In the genomic region with DNA sequence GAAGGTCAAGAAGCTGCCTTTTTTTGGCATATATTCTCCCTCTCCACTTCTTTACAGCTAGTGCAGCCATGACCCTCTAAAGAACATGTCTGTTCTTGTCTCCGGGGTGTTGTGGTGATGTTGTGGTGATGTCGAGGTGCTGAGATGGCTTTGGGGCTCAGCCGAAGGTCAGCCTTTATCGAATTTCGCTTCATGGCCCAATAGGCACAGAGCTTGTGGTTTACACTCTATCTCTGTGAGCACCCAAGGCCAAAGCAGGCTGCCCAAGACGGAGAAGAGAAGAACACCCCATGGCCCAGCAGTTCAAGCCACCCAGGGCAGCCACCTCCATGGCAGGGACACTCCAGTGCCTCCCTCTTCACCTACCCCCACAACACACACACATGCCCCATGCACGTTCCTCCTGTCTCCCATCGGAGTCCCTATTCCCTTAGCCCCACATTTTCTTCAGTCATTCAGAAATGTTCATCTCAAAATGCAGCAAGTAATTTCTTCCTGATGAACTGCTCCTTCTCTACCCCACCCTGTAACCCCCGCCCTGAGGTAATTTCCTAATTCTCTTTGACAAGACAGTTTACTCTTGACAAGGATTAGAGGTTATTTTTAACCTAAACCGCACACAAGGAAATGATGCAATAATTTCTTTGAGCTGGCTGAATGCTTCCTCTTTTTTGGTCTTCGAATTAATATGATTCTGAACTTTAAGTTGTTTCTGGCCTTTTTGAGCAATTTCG, we compare ENCODE assay signal across 8 cellular contexts. TPM values are rescaled to one million over a fixed set of nuclear protein-coding genes. Genes with fewer than 3 reads are reported as not detected.
DNase-seq lines count a peak whose midpoint lies in the region; ATAC-seq lines count a peak whose summit lies in the region.

No MANE protein-coding gene starts in this region.

- CTCF ChIA-PET in naive thymus-derived CD4-positive, alpha-beta T cell (lab: Charles Lee): no interaction called here

- ATAC-seq in GM19397 (IDR thresholded peaks at IDR 0.05; ENCODE audit: unreplicated experiment) (peak; percentile 75), HG03342 (IDR thresholded peaks at IDR 0.05; ENCODE audit: unreplicated experiment) (peak; percentile 78)
- peak; percentile 87 for ATAC-seq in naive thymus-derived CD4-positive, alpha-beta T cell

- H3K4me3 ChIP-seq in naive thymus-derived CD4-positive, alpha-beta T cell (ENCODE audit: low read length): no peak overlapping the region

- intact Hi-C loops in naive thymus-derived CD4-positive, alpha-beta T cell (cut with micrococcal nuclease): loop anchor here in 1 of 2 donors (1.0 kb wide), 1 partner anchor 64 kb away; no protein-coding TSS in a partner anchor

- POLR2A ChIA-PET in naive thymus-derived CD4-positive, alpha-beta T cell (lab: Charles Lee): no interaction called here

- H3K36me3 Mint-ChIP-seq in T-helper 2 cell treated with Interferon-gamma antibody and Interleukin-4, amounts not matched to agents 5 μg/mL and 100 μg/mL, for 36 hours (ENCODE audit: low read depth): peaks cover 2% of the 10 kb centered on the region
- H3K36me3 Mint-ChIP-seq in naive thymus-derived CD4-positive, alpha-beta T cell: peaks cover 0 to 2% (median 0%) of the 10 kb centered on the region in 5 donors

- H3K36me3 ChIP-seq in naive thymus-derived CD4-positive, alpha-beta T cell (ENCODE audit: control insufficient read depth in 2 of 3, insufficient read depth in 3 of 3, low read length in 3 of 3): no peaks in the 10 kb centered on the region

- H3K4me1 Mint-ChIP-seq in T-helper 2 cell treated with Interferon-gamma antibody and Interleukin-4, amounts not matched to agents 5 μg/mL and 100 μg/mL, for 36 hours (ENCODE audit: low read depth): peaks cover 30% of the 10 kb centered on the region
- H3K4me1 Mint-ChIP-seq in naive thymus-derived CD4-positive, alpha-beta T cell: peaks cover 18 to 36% (median 31%) of the 10 kb centered on the region in 7 donors

- no peak overlapping the region for H3K27ac ChIP-seq in naive thymus-derived CD4-positive, alpha-beta T cell (ENCODE audit: low read depth, low read length)

- H3K27me3 ChIP-seq in naive thymus-derived CD4-positive, alpha-beta T cell (ENCODE audit: control insufficient read depth in 2 of 2, insufficient read depth in 2 of 2, low read length in 2 of 2): peaks cover 0 to 6% of the 10 kb centered on the region in 2 donors

- H3K27me3 Mint-ChIP-seq in T-helper 2 cell treated with Interferon-gamma antibody and Interleukin-4, amounts not matched to agents 5 μg/mL and 100 μg/mL, for 36 hours (ENCODE audit: low read depth): peaks cover 64% of the 10 kb centered on the region
- H3K27me3 Mint-ChIP-seq in naive thymus-derived CD4-positive, alpha-beta T cell: peaks cover 27 to 53% (median 31%) of the 10 kb centered on the region in 5 donors

- DNase-seq in GM03348 (ENCODE audit: low spot score): peak; percentile 11
- DNase-seq in T-helper 2 cell treated with Interferon-gamma antibody and Interleukin-4, amounts not matched to agents 5 μg/mL and 100 μg/mL, for 36 hours (ENCODE audit: low spot score): no peak
- peak in 4 of 9 donors; percentile 5 to 49 (median 26) for DNase-seq in naive thymus-derived CD4-positive, alpha-beta T cell
- no peak for DNase-seq in iPS-NIHi7 (ENCODE audit: extremely low spot score)
- DNase-seq in DMS114 treated with DMSO at 0.1 percent for 48 hours (lab: John Stamatoyannopoulos, UW; ENCODE audit: unreplicated experiment): no peak
- DNase-seq in anterior cingulate cortex (lab: John Stamatoyannopoulos, UW): no peak

- peak overlapping the region; percentile 56 for H3K27ac Mint-ChIP-seq in T-helper 2 cell treated with Interferon-gamma antibody and Interleukin-4, amounts not matched to agents 5 μg/mL and 100 μg/mL, for 36 hours
- H3K27ac Mint-ChIP-seq in naive thymus-derived CD4-positive, alpha-beta T cell: peak overlapping the region in 2 of 9 donors; percentile 7 to 27

- peaks cover 7 to 13% of the 10 kb centered on the region in 2 donors for H3K4me1 ChIP-seq in naive thymus-derived CD4-positive, alpha-beta T cell (ENCODE audit: control insufficient read depth in 2 of 2, insufficient read depth in 2 of 2, low read length in 2 of 2)

- H3K9me3 ChIP-seq in naive thymus-derived CD4-positive, alpha-beta T cell (ENCODE audit: control insufficient read depth in 2 of 3, low read length in 3 of 3): no peaks in the 10 kb centered on the region

- peak overlapping the region; percentile 64 for H3K4me3 Mint-ChIP-seq in T-helper 2 cell treated with Interferon-gamma antibody and Interleukin-4, amounts not matched to agents 5 μg/mL and 100 μg/mL, for 36 hours
- H3K4me3 Mint-ChIP-seq in naive thymus-derived CD4-positive, alpha-beta T cell: peak overlapping the region in 9 of 10 donors; percentile 5 to 57 (median 51)

- H3K9me3 Mint-ChIP-seq in T-helper 2 cell treated with Interferon-gamma antibody and Interleukin-4, amounts not matched to agents 5 μg/mL and 100 μg/mL, for 36 hours: peaks cover 4% of the 10 kb centered on the region
- H3K9me3 Mint-ChIP-seq in naive thymus-derived CD4-positive, alpha-beta T cell: peaks cover 0 to 3% (median 0%) of the 10 kb centered on the region in 11 donors

RNA-seq across cellular contexts. Expression of gene ADRB1, which starts 18.6 kb away (rescaled TPM):
- total RNA-seq in naive thymus-derived CD4-positive, alpha-beta T cell: under 1 TPM in 2 of 5 experiments, not detected in 3; 0.29 to 0.64 TPM
- not detected for polyA plus RNA-seq in naive thymus-derived CD4-positive, alpha-beta T cell
